Comparison of ENCODE assay signal across 1 cellular context in genomic region chr6:99522531-99522930, GRCh38.
A peak's percentile ranks its signal among the peaks of the same experiment; 100 is the strongest.
TF ChIP-seq lines count a peak whose summit lies in the region.

No MANE protein-coding gene starts in this region.

TF ChIP-seq in HepG2, 621 proteins besides CTCF, POLR2A, EP300 and RAD21 (continued from another document):
- peak; percentile 71; the same call in 1 of the 2 replicates for TF ChIP-seq ARID3A (IDR thresholded peaks at IDR 0.05; ENCODE audit: low read depth, low read length)
- 0 out of 2 replicates have a peak, but pooled peaks have one; percentile 55 for TF ChIP-seq FOSL1 (CRISPR knock-in tag; IDR thresholded peaks at IDR 0.05; ENCODE audit: borderline replicate concordance)
- peak; percentile 57; the same call in 1 of the 2 replicates for TF ChIP-seq CEBPG (CRISPR knock-in tag; IDR thresholded peaks at IDR 0.05)
- 0 out of 2 replicates have a peak, but pooled peaks have one; percentile 25 for TF ChIP-seq ZNF263 (CRISPR knock-in tag; IDR thresholded peaks at IDR 0.05)
- peak; percentile 81 for TF ChIP-seq CEBPB (IDR thresholded peaks at IDR 0.05; ENCODE audit: borderline replicate concordance, low read depth, low read length)
- no peak for TF ChIP-seq ZNF33A (CRISPR knock-in tag; IDR thresholded peaks at IDR 0.05; ENCODE audit: borderline replicate concordance)
- no peak for TF ChIP-seq KAT2B (IDR thresholded peaks at IDR 0.05; ENCODE audit: borderline replicate concordance, low read depth, low read length)
